Comparison of ENCODE assay signal across 13 cellular contexts in the genomic region with DNA sequence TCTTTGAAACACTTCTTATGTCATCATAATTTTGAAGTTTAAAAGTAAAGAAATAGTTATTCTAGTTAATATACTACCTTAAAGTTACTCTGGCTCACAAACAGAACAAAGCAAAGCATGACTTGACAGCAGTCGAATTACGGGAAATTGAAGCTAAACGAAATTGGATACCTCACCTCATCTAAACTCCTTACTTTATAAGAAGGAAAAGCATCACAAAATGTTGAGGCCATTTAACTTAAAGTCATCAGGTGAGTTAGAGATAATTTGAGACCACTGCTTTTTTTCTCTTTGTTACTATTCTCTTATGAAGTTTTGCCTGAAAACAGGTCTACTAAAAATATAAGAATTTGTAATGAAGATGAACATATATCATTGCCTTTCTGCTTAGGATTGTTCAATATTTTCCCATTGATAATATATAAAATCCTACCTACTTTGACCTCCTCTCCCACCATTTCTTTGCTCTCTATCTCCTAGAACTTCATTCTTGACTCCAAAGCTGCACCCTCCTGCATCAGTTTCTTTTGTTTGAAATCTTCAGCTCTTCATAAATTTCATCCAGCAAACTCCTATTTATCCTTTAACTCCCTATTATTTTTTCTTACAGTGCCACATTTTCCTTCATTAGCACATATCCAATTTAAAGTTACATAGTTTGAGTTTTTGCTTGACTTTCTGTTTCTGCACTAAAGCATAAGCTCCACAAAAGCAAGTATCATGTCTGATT.
A peak's percentile ranks its signal among the peaks of the same experiment; 100 is the strongest.
DNase-seq lines count a peak whose midpoint lies in the region; ATAC-seq and TF ChIP-seq lines count a peak whose summit lies in the region.
"Had no signal": no experiment of that assay in that cellular context is flagged by ENCODE, and none has a peak within 500 bp of the region (broad histone marks: within the 10 kb centered on the region; RNA-seq: fewer than 3 reads in every experiment).

No MANE protein-coding gene starts in this region.

- H2BK20ac ChIP-seq in H9 (ENCODE audit: low read depth, low read length, poor library complexity, severe bottlenecking), result no peak overlapping the region

- no peak overlapping the region for H4K91ac ChIP-seq in H9 (ENCODE audit: insufficient read length, low read depth, low read length)

- DNase-seq in NCI-H748 (lab: John Stamatoyannopoulos, UW; ENCODE audit: unreplicated experiment) (peak; percentile 19), NCI-H748 treated with DMSO at 0.1 percent for 48 hours (lab: John Stamatoyannopoulos, UW) (no peak), H9 (no peak), osteoblast (ENCODE audit: insufficient read length, low spot score, missing footprints) (no peak), foreskin keratinocyte (no peak), foreskin fibroblast (no peak)
- no peak for DNase-seq in effector CD8-positive, alpha-beta T cell (lab: John Stamatoyannopoulos, UW)
- DNase-seq: activated B cell treated with CpG ODN at 0.5 μM for 24 hours, KBM-7, NCI-H187 had no signal

- H3K79me1 ChIP-seq in H9 (ENCODE audit: insufficient read depth, low read depth, low read length, poor library complexity, severe bottlenecking), result no peaks in the 10 kb centered on the region

- H2BK12ac ChIP-seq in H9 (ENCODE audit: insufficient read length, low read depth, low read length), result no peak overlapping the region

- no peak overlapping the region for H3K23ac ChIP-seq in H9 (ENCODE audit: insufficient read length, low read depth, low read length)

- H3K18ac ChIP-seq in H9 (ENCODE audit: insufficient read length, low read depth, low read length), result no peak overlapping the region

- no CpG with 5 or more reads among the region's 3 CpGs for WGBS in H9 (ENCODE audit: extremely low coverage, insufficient read length, low lambda C conversion rate)

- H3K4me1 Mint-ChIP-seq in H9, result peaks cover 0 to 4% of the 10 kb centered on the region in 2 experiments; a peak in 2 of 4 replicates
- H3K4me1 Mint-ChIP-seq: activated B cell treated with CpG ODN at 0.5 μM for 24 hours had no signal

- peaks cover 6% of the 10 kb centered on the region; the same call in 1 of the 2 replicates for H3K27me3 ChIP-seq in H9 (ENCODE audit: insufficient read depth, low read length)
- no peaks in the 10 kb centered on the region for H3K27me3 ChIP-seq in endocrine pancreas (ENCODE audit: control insufficient read depth, insufficient read depth, low read length)
- peaks cover 44% of the 10 kb centered on the region for H3K27me3 ChIP-seq in osteoblast (ENCODE audit: insufficient read depth, low read length)
- H3K27me3 ChIP-seq in foreskin keratinocyte, result peaks cover 59% of the 10 kb centered on the region

- H2BK120ac ChIP-seq in H9 (ENCODE audit: low read depth, low read length, poor library complexity, severe bottlenecking), result no peak overlapping the region

- peak overlapping the region; percentile 14 for H3K4me3 ChIP-seq in endocrine pancreas (ENCODE audit: control insufficient read depth, insufficient read depth, low read length)
- H3K4me3 ChIP-seq in osteoblast (ENCODE audit: insufficient read depth, low read length), result peak overlapping the region; percentile 56
- peak overlapping the region in 1 of 2 donors; percentile 38 for H3K4me3 ChIP-seq in foreskin fibroblast (ENCODE audit: low read depth in 1 of 2, low read length in 2 of 2)

- H3K4me2 ChIP-seq in H9 (ENCODE audit: insufficient read depth, insufficient read length, low read length), result peak overlapping the region; percentile 28
- H3K4me2 ChIP-seq in osteoblast (ENCODE audit: insufficient read depth, low read length), result no peak overlapping the region

- no peak overlapping the region for H3T11ph ChIP-seq in H9 (ENCODE audit: low read length)

- H3K4me1 ChIP-seq in H9 (ENCODE audit: insufficient read depth, low read length) (no peaks in the 10 kb centered on the region), endocrine pancreas (ENCODE audit: control insufficient read depth, insufficient read depth, low read length) (no peaks in the 10 kb centered on the region), osteoblast (ENCODE audit: insufficient read depth, low read length) (no peaks in the 10 kb centered on the region), foreskin keratinocyte (no peaks in the 10 kb centered on the region)

- H4K8ac ChIP-seq in H9 (replicated peaks; ENCODE audit: insufficient read length, low read depth, low read length), result no peak overlapping the region

- H3K4me3 Mint-ChIP-seq in H9, result peak overlapping the region; percentile 53 to 82
- H3K4me3 Mint-ChIP-seq: activated B cell treated with CpG ODN at 0.5 μM for 24 hours had no signal

- H4K5ac ChIP-seq in H9 (ENCODE audit: insufficient read length, low read depth, low read length), result no peak overlapping the region

- H3K27ac ChIP-seq in H9 (ENCODE audit: insufficient read length, low read depth, low read length), result no peak overlapping the region
- H3K27ac ChIP-seq in osteoblast (ENCODE audit: low read depth, low read length), result no peak overlapping the region
- no peak overlapping the region for H3K27ac ChIP-seq in foreskin keratinocyte
- H3K27ac ChIP-seq: skin epidermis had no signal

- peaks cover 11 to 16% of the 10 kb centered on the region in 2 experiments for H3K9me3 Mint-ChIP-seq in H9

- no peak overlapping the region for H3K4ac ChIP-seq in H9 (ENCODE audit: low read depth, low read length)

- H3K27me3 Mint-ChIP-seq in H9 (ENCODE audit: low read depth), result peaks cover 53% of the 10 kb centered on the region

- no peak overlapping the region for H3K56ac ChIP-seq in H9 (ENCODE audit: insufficient read length, low read depth, low read length)

- peaks cover 0 to 2% (median 0%) of the 10 kb centered on the region in 3 experiments; a peak in 2 of 7 replicates for H3K36me3 Mint-ChIP-seq in H9 (ENCODE audit: insufficient read depth in 1 of 3, low read depth in 3 of 3)

- TF ChIP-seq CTCF in H9 (conservative IDR thresholded peaks at IDR 0.05), result no peak
- no peak for TF ChIP-seq CTCF in osteoblast (IDR thresholded peaks at IDR 0.05; ENCODE audit: extremely low read depth, low read depth, low read length)
- no peak for TF ChIP-seq CTCF in foreskin keratinocyte (conservative IDR thresholded peaks at IDR 0.05)
- no peak for TF ChIP-seq CTCF in foreskin fibroblast (IDR thresholded peaks at IDR 0.05; ENCODE audit: low read depth, low read length)

- no peaks in the 10 kb centered on the region for H4K20me1 ChIP-seq in H9 (ENCODE audit: control insufficient read depth, insufficient read depth, insufficient read length)
- no peaks in the 10 kb centered on the region for H4K20me1 ChIP-seq in osteoblast (ENCODE audit: insufficient read depth, low read length)

- H2BK15ac ChIP-seq in H9 (ENCODE audit: low read depth, low read length), result no peak overlapping the region

- no peak overlapping the region for H3K14ac ChIP-seq in H9 (ENCODE audit: insufficient read depth, low read length)

- H2AFZ ChIP-seq in H9 (ENCODE audit: low read length) (no peak overlapping the region), osteoblast (ENCODE audit: low read length) (no peak overlapping the region)

- no peak overlapping the region for H3K27ac Mint-ChIP-seq in H9
- H3K27ac Mint-ChIP-seq: activated B cell treated with CpG ODN at 0.5 μM for 24 hours had no signal

- H2BK5ac ChIP-seq in H9 (ENCODE audit: insufficient read length, low read length), result no peak overlapping the region

- H3K79me2 ChIP-seq in H9 (ENCODE audit: insufficient read depth, low read length) (no peaks in the 10 kb centered on the region), osteoblast (ENCODE audit: insufficient read depth, low read length) (no peaks in the 10 kb centered on the region)

- ATAC-seq in foreskin keratinocyte, result no peak

- no peaks in the 10 kb centered on the region for H3K36me3 ChIP-seq in endocrine pancreas (ENCODE audit: control insufficient read depth, insufficient read depth, low read length)
- no peaks in the 10 kb centered on the region for H3K36me3 ChIP-seq in osteoblast (ENCODE audit: insufficient read depth, low read length)
- H3K36me3 ChIP-seq: tibial nerve had no signal

- no peak overlapping the region for H2AK5ac ChIP-seq in H9 (ENCODE audit: insufficient read length, low read length)

- H3K9me3 ChIP-seq in H9 (ENCODE audit: control insufficient read depth, low read depth, low read length) (no peaks in the 10 kb centered on the region), endocrine pancreas (ENCODE audit: control insufficient read depth, low read length) (no peaks in the 10 kb centered on the region), osteoblast (ENCODE audit: low read depth, low read length) (no peaks in the 10 kb centered on the region)

- H3K9ac ChIP-seq in H9 (ENCODE audit: extremely low read depth, insufficient read length, low read length) (no peak overlapping the region), endocrine pancreas (ENCODE audit: control insufficient read depth, insufficient read depth, low read length) (no peak overlapping the region)

- peaks cover 8% of the 10 kb centered on the region for H3K23me2 ChIP-seq in H9 (ENCODE audit: insufficient read length, low read depth, low read length, poor library complexity, severe bottlenecking)
